ENCODE assay signal across 8 cellular contexts in the genomic region with DNA sequence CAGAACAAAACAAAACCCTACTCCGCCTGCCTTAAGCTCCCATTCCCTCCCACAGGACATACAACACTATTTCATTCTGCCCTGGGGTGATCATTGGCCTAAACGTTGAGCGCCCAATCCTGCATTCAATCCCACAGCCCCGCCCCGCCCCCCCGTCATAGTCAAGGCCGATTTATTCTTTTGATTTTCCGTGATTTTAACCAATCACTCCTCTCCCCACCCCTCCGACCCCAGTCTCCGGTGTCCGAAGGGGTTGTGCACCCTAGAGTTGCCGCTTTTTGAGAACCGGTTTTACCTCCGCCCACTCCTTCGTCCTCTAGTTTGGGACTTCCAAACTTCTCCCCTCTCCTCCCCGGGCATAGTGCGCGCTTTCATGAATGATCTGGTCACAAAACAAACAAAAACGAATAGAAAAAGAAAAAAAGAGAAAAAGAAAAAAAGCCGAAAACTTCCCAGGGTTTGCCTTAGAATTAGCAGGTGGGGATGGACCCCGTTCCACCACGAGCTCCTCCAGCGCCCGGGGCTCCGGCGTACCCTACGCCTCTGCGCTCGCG. TPM values are rescaled to one million over a fixed set of nuclear protein-coding genes. Genes with fewer than 3 reads are reported as not detected.
DNase-seq lines count a peak whose midpoint lies in the region; ATAC-seq, FAIRE-seq and TF ChIP-seq lines count a peak whose summit lies in the region.

No MANE protein-coding gene starts in this region.

- peak overlapping the region; percentile 77 for H3K4me2 ChIP-seq in HepG2 (ENCODE audit: low read depth, low read length)

- H3K9ac ChIP-seq in HepG2 (ENCODE audit: insufficient read depth, low read depth, low read length): peak overlapping the region; percentile 75

- H2AFZ ChIP-seq in HepG2 (ENCODE audit: low read length): no peak overlapping the region

- TF ChIP-seq CTCF in coronary artery (IDR thresholded peaks at IDR 0.05) (no peak), HepG2 (CRISPR knock-in tag; IDR thresholded peaks at IDR 0.05) (no peak), thoracic aorta (IDR thresholded peaks at IDR 0.05) (no peak)

- no peaks in the 10 kb centered on the region for H3K9me3 Mint-ChIP-seq in activated T-cell treated with anti-CD3 and anti-CD28 coated beads, Interleukin-2, amount 50 U/mL, for 24 hours

- H3K4me3 ChIP-seq in coronary artery: peak overlapping the region; percentile 85
- H3K4me3 ChIP-seq in HepG2 (replicated peaks in 1 of 3; ENCODE audit: insufficient read depth in 1 of 3, low read depth in 2 of 3, low read length in 3 of 3): peak overlapping the region; percentile 78 to 85 (median 79)
- peak overlapping the region; percentile 91 for H3K4me3 ChIP-seq in thoracic aorta

- no TSS peak for BruUV-seq in HepG2 (replicated peaks; lab: Mats Ljungman, UMichigan)

- H3K27me3 ChIP-seq in HepG2 (ENCODE audit: control insufficient read depth in 1 of 2, insufficient read depth in 2 of 2, low read length in 2 of 2): no peaks in the 10 kb centered on the region
- no peaks in the 10 kb centered on the region for H3K27me3 ChIP-seq in thoracic aorta (replicated peaks; ENCODE audit: insufficient read depth)

- intact Hi-C loops in HepG2 (cut with micrococcal nuclease; ENCODE audit: unreplicated experiment): no loop called here

- H3K4me1 ChIP-seq in HepG2 (ENCODE audit: insufficient read depth, low read length): peaks cover 30% of the 10 kb centered on the region; the same call in 1 of the 2 replicates
- H3K4me1 ChIP-seq in thoracic aorta (ENCODE audit: control insufficient read depth in 1 of 2, low read depth in 2 of 2): peaks cover 0 to 12% of the 10 kb centered on the region in 2 donors

- H4K20me1 ChIP-seq in HepG2 (ENCODE audit: insufficient read depth, low read length): no peaks in the 10 kb centered on the region

- peak; percentile 23 for FAIRE-seq in HepG2 (lab: Jason Lieb, UNC)

- TF ChIP-seq POLR2A in HepG2 (IDR thresholded peaks at IDR 0.05; ENCODE audit: insufficient read depth in 1 of 2, low read depth in 2 of 2, low read length in 2 of 2): no peak

- H3K27ac Mint-ChIP-seq in activated T-cell treated with anti-CD3 and anti-CD28 coated beads, Interleukin-2, amount 50 U/mL, for 24 hours: peak overlapping the region; percentile 88

- H3K4me3 Mint-ChIP-seq in activated T-cell treated with anti-CD3 and anti-CD28 coated beads, Interleukin-2, amount 50 U/mL, for 24 hours: peak overlapping the region; percentile 86

- peaks cover 25% of the 10 kb centered on the region for H3K27me3 Mint-ChIP-seq in activated T-cell treated with anti-CD3 and anti-CD28 coated beads, Interleukin-2, amount 50 U/mL, for 24 hours

- H3K36me3 Mint-ChIP-seq in activated T-cell treated with anti-CD3 and anti-CD28 coated beads, Interleukin-2, amount 50 U/mL, for 24 hours (ENCODE audit: low read depth): peaks cover 25% of the 10 kb centered on the region

- H3K4me1 Mint-ChIP-seq in activated T-cell treated with anti-CD3 and anti-CD28 coated beads, Interleukin-2, amount 50 U/mL, for 24 hours (ENCODE audit: low read depth): peaks cover 28% of the 10 kb centered on the region

- 3% methylated on average over 26 of the region's 30 CpGs for WGBS in HepG2 (ENCODE audit: low lambda C conversion rate)

- peak; percentile 18 for ATAC-seq in HG02642 (IDR thresholded peaks at IDR 0.05; ENCODE audit: poor library complexity, unreplicated experiment)
- peak; percentile 42 for ATAC-seq in HepG2
- ATAC-seq in thoracic aorta (ENCODE audit: insufficient number of reproducible peaks, low FRiP score, low read depth): peak; percentile 67

- no peak for DNase-seq in activated T-cell treated with anti-CD3 and anti-CD28 coated beads, Interleukin-2, amount 50 U/mL, for 24 hours
- DNase-seq in activated T-cell treated with anti-CD3 and anti-CD28 coated beads for 4 hours (no peak), OCI-M1 (lab: John Stamatoyannopoulos, UW) (peak; percentile 63), coronary artery (ENCODE audit: low spot score) (peak; percentile 80), HepG2 (ENCODE audit: low spot score) (peak; percentile 10), thoracic aorta (ENCODE audit: low spot score) (peak; percentile 2), NCI-H187 (lab: John Stamatoyannopoulos, UW) (no peak)

- TF ChIP-seq EP300 in HepG2 (IDR thresholded peaks at IDR 0.05; ENCODE audit: low read depth in 2 of 2, low read length in 2 of 2): no peak
- no peak for TF ChIP-seq EP300 in HepG2 (CRISPR knock-in tag; IDR thresholded peaks at IDR 0.05; ENCODE audit: borderline replicate concordance)

- H3K27ac ChIP-seq in coronary artery (peak overlapping the region; percentile 81 to 96), HepG2 (ENCODE audit: extremely low read length, insufficient read depth, low read length) (peak overlapping the region; percentile 79), thoracic aorta (peak overlapping the region; percentile 87 to 94)

- in situ Hi-C loops in HepG2 (cut with HindIII; ENCODE audit: extremely low pct_ligation_motif_present, low pct_unique_long_range_greater_than_20kb): no loop called here

- no peak for TF ChIP-seq RAD21 in HepG2 (CRISPR knock-in tag; IDR thresholded peaks at IDR 0.05)

- no peaks in the 10 kb centered on the region for H3K36me3 ChIP-seq in HepG2 (replicated peaks in 1 of 2; ENCODE audit: control insufficient read depth in 1 of 2, insufficient read depth in 2 of 2, low read length in 2 of 2)
- no peaks in the 10 kb centered on the region for H3K36me3 ChIP-seq in thoracic aorta

- CTCF ChIA-PET in HepG2 (lab: Yijun Ruan, JAX; ENCODE audit: low intra/inter-chr PET ratio, low total read pairs): no interaction called here

- POLR2A ChIA-PET in HepG2 (lab: Yijun Ruan, JAX): interaction anchor here (0.6 to 2.6 kb wide), 13 partner anchors 8 to 330 kb away, joined by 3 to 13 read pairs (median 4); a partner anchor contains a TSS

- H3K79me2 ChIP-seq in HepG2 (ENCODE audit: insufficient read depth, low read length): peaks cover 7% of the 10 kb centered on the region

- H3K9me3 ChIP-seq in HepG2 (ENCODE audit: low read length): no peaks in the 10 kb centered on the region
- no peaks in the 10 kb centered on the region for H3K9me3 ChIP-seq in thoracic aorta

RNA-seq across cellular contexts. Expression of a gene that starts 0.4 kb away (rescaled TPM):
- total RNA-seq in HepG2 (2016; rRNA removed; fragmentation: Illumina TruSeq; extraction: Trizol): 17.0 and 22.0 TPM in 2 replicates
- total RNA-seq in HepG2 (2016; cell fraction: cytosol; rRNA removed; fragmentation: Illumina TruSeq; extraction: Trizol; ENCODE audit: low read depth): 4.3 and 5.1 TPM in 2 replicates
- total RNA-seq in HepG2 (2016; cell fraction: insoluble cytoplasmic fraction; rRNA removed; fragmentation: Illumina TruSeq; extraction: Trizol): 21.6 and 22.4 TPM in 2 replicates
- total RNA-seq in HepG2 (2016; cell fraction: membrane; rRNA removed; fragmentation: Illumina TruSeq; extraction: Trizol): 15.3 and 15.9 TPM in 2 replicates
- 24.1 and 26.3 TPM in 2 replicates for total RNA-seq in HepG2 (2016; cell fraction: nucleus; rRNA removed; fragmentation: Illumina TruSeq; extraction: Trizol)
- 24.8 and 30.5 TPM in 2 replicates for polyA plus RNA-seq in HepG2 (2011; rRNA removed)
- 15.2 and 16.7 TPM in 2 replicates for polyA plus RNA-seq in HepG2 (2011; cell fraction: cytosol; rRNA removed)
- 24.2 and 31.0 TPM in 2 replicates for polyA plus RNA-seq in HepG2 (2011; cell fraction: nucleus; rRNA removed)
- polyA plus RNA-seq in HepG2 (2012): 23.5 and 26.3 TPM in 2 replicates
- 6.0 and 9.4 TPM in 2 replicates for polyA plus RNA-seq in HepG2 (2016; cell fraction: cytosol; fragmentation: Illumina TruSeq; extraction: Trizol; ENCODE audit: low read depth)
- polyA plus RNA-seq in HepG2 (2016; cell fraction: insoluble cytoplasmic fraction; fragmentation: Illumina TruSeq; extraction: Trizol; ENCODE audit: low read depth): 43.0 and 43.9 TPM in 2 replicates
- polyA plus RNA-seq in HepG2 (2016; cell fraction: membrane; fragmentation: Illumina TruSeq; extraction: Trizol; ENCODE audit: low read depth): 13.2 and 16.4 TPM in 2 replicates
- 51.7 and 52.4 TPM in 2 replicates for polyA plus RNA-seq in HepG2 (2016; cell fraction: nucleus; fragmentation: Illumina TruSeq; extraction: Trizol; ENCODE audit: insufficient read depth, low read depth)
- 5.4 and 23.0 TPM in 2 replicates for polyA minus RNA-seq in HepG2 (2011; rRNA and poly(A)+ RNA removed; ENCODE audit: low replicate concordance)
- 14.6 and 15.2 TPM in 2 replicates for polyA minus RNA-seq in HepG2 (2011; cell fraction: cytosol; rRNA and poly(A)+ RNA removed)
- polyA minus RNA-seq in HepG2 (2011; cell fraction: nucleus; rRNA and poly(A)+ RNA removed): 29.0 and 32.7 TPM in 2 replicates
- 10 to 100 TPM; 37.4 to 50.7 TPM for total RNA-seq in thoracic aorta

RNA-seq across cellular contexts. Expression of a gene that starts 8.7 kb away (rescaled TPM):
- 23.1 and 37.7 TPM in 2 replicates for total RNA-seq in HepG2 (2016; rRNA removed; fragmentation: Illumina TruSeq; extraction: Trizol)
- 3.5 and 6.3 TPM in 2 replicates for total RNA-seq in HepG2 (2016; cell fraction: cytosol; rRNA removed; fragmentation: Illumina TruSeq; extraction: Trizol; ENCODE audit: low read depth)
- total RNA-seq in HepG2 (2016; cell fraction: insoluble cytoplasmic fraction; rRNA removed; fragmentation: Illumina TruSeq; extraction: Trizol): 24.8 and 38.3 TPM in 2 replicates
- total RNA-seq in HepG2 (2016; cell fraction: membrane; rRNA removed; fragmentation: Illumina TruSeq; extraction: Trizol): 6.4 and 8.8 TPM in 2 replicates
- 12.4 and 12.7 TPM in 2 replicates for total RNA-seq in HepG2 (2016; cell fraction: nucleus; rRNA removed; fragmentation: Illumina TruSeq; extraction: Trizol)
- polyA plus RNA-seq in HepG2 (2011; rRNA removed): 7.7 and 8.6 TPM in 2 replicates
- polyA plus RNA-seq in HepG2 (2011; cell fraction: cytosol; rRNA removed): 5.8 and 8.6 TPM in 2 replicates
- 5.0 and 6.6 TPM in 2 replicates for polyA plus RNA-seq in HepG2 (2011; cell fraction: nucleus; rRNA removed)
- polyA plus RNA-seq in HepG2 (2012): 11.1 and 14.4 TPM in 2 replicates
- polyA plus RNA-seq in HepG2 (2016; cell fraction: cytosol; fragmentation: Illumina TruSeq; extraction: Trizol; ENCODE audit: low read depth): 1.9 and 2.4 TPM in 2 replicates
- polyA plus RNA-seq in HepG2 (2016; cell fraction: insoluble cytoplasmic fraction; fragmentation: Illumina TruSeq; extraction: Trizol; ENCODE audit: low read depth): 29.0 and 34.7 TPM in 2 replicates
- polyA plus RNA-seq in HepG2 (2016; cell fraction: membrane; fragmentation: Illumina TruSeq; extraction: Trizol; ENCODE audit: low read depth): 4.7 and 5.8 TPM in 2 replicates
- polyA plus RNA-seq in HepG2 (2016; cell fraction: nucleus; fragmentation: Illumina TruSeq; extraction: Trizol; ENCODE audit: insufficient read depth, low read depth): 17.2 and 17.7 TPM in 2 replicates
- polyA minus RNA-seq in HepG2 (2011; rRNA and poly(A)+ RNA removed; ENCODE audit: low replicate concordance): 10.0 and 27.2 TPM in 2 replicates
- 6.5 and 7.5 TPM in 2 replicates for polyA minus RNA-seq in HepG2 (2011; cell fraction: cytosol; rRNA and poly(A)+ RNA removed)
- 10.2 and 11.1 TPM in 2 replicates for polyA minus RNA-seq in HepG2 (2011; cell fraction: nucleus; rRNA and poly(A)+ RNA removed)
- 10 to 100 TPM; 32.0 to 51.9 TPM for total RNA-seq in thoracic aorta

RNA-seq across cellular contexts. Expression of a gene that starts 32.3 kb away (rescaled TPM):
- total RNA-seq in HepG2 (2016; rRNA removed; fragmentation: Illumina TruSeq; extraction: Trizol): 6.0 and 12.2 TPM in 2 replicates
- 0.51 and 0.79 TPM in 2 replicates for total RNA-seq in HepG2 (2016; cell fraction: cytosol; rRNA removed; fragmentation: Illumina TruSeq; extraction: Trizol; ENCODE audit: low read depth)
- total RNA-seq in HepG2 (2016; cell fraction: insoluble cytoplasmic fraction; rRNA removed; fragmentation: Illumina TruSeq; extraction: Trizol): 6.2 and 11.8 TPM in 2 replicates
- 3.2 and 3.5 TPM in 2 replicates for total RNA-seq in HepG2 (2016; cell fraction: membrane; rRNA removed; fragmentation: Illumina TruSeq; extraction: Trizol)
- 7.9 and 9.5 TPM in 2 replicates for total RNA-seq in HepG2 (2016; cell fraction: nucleus; rRNA removed; fragmentation: Illumina TruSeq; extraction: Trizol)
- 2.9 and 3.3 TPM in 2 replicates for polyA plus RNA-seq in HepG2 (2011; rRNA removed)
- polyA plus RNA-seq in HepG2 (2011; cell fraction: cytosol; rRNA removed): 1.7 and 2.7 TPM in 2 replicates
- 3.1 and 3.2 TPM in 2 replicates for polyA plus RNA-seq in HepG2 (2011; cell fraction: nucleus; rRNA removed)
- polyA plus RNA-seq in HepG2 (2012): 6.7 and 8.1 TPM in 2 replicates
- 0.48 and 0.50 TPM in 2 replicates for polyA plus RNA-seq in HepG2 (2016; cell fraction: cytosol; fragmentation: Illumina TruSeq; extraction: Trizol; ENCODE audit: low read depth)
- 10.8 and 11.1 TPM in 2 replicates for polyA plus RNA-seq in HepG2 (2016; cell fraction: insoluble cytoplasmic fraction; fragmentation: Illumina TruSeq; extraction: Trizol; ENCODE audit: low read depth)
- 1.5 and 2.1 TPM in 2 replicates for polyA plus RNA-seq in HepG2 (2016; cell fraction: membrane; fragmentation: Illumina TruSeq; extraction: Trizol; ENCODE audit: low read depth)
- 10.9 and 13.0 TPM in 2 replicates for polyA plus RNA-seq in HepG2 (2016; cell fraction: nucleus; fragmentation: Illumina TruSeq; extraction: Trizol; ENCODE audit: insufficient read depth, low read depth)
- 3.8 and 8.4 TPM in 2 replicates for polyA minus RNA-seq in HepG2 (2011; rRNA and poly(A)+ RNA removed; ENCODE audit: low replicate concordance)
- polyA minus RNA-seq in HepG2 (2011; cell fraction: cytosol; rRNA and poly(A)+ RNA removed): 5.5 and 6.5 TPM in 2 replicates
- 7.2 and 9.7 TPM in 2 replicates for polyA minus RNA-seq in HepG2 (2011; cell fraction: nucleus; rRNA and poly(A)+ RNA removed)
- total RNA-seq in thoracic aorta: 1 to 10 TPM; 3.8 to 8.3 TPM

Comparison
In these comparisons a context has a peak if more than half of its experiments do, and no peak if none do; other contexts are left out.
1. DNase-seq: peak in OCI-M1 (single experiment), coronary artery (single experiment), HepG2 (single experiment) and thoracic aorta (single experiment); none in activated T-cell treated with anti-CD3 and anti-CD28 coated beads, Interleukin-2, amount 50 U/mL, for 24 hours (single experiment), activated T-cell treated with anti-CD3 and anti-CD28 coated beads for 4 hours (single experiment) and NCI-H187 (0 of 2).
2. Peak in every context shown above with its lines, with median percentiles within 50 percentile points of each other: ATAC-seq, H3K27ac ChIP-seq and H3K4me3 ChIP-seq.